ENCODE assay signal across 8 cellular contexts in the genomic region with DNA sequence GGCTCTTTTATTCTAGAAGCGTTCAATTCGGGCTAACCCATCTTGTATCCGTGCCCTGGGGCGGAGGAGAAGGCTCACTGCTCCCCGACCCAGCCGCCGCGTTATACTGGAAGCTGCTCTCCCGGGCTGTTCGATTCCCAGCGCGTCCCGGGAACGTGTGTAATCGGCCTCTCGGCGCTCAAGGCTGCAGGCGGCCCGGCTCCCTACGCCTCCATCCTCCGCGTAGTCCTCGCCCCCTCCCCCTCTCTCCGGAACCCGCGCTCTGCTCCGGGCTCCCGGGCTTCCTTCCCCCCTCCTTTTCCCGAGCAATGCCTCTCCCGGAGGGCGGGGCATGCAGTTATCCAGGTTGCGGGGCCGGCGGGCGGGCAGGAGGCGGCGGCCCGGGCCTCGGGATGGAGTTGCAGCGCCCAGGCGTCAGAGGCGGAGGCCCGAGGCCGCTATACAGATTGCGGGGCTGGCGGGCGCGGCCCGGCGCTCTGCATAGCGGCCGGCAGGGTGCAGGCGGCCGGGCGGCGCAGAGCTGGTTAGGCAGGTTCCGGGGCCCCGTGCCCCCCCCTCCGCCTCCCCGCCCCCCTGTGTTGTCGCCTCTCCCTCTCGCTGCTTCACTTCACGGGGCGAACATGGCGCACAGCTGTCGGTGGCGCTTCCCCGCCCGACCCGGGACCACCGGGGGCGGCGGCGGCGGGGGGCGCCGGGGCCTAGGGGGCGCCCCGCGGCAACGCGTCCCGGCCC. TPM values are rescaled to one million over a fixed set of nuclear protein-coding genes. Genes with fewer than 3 reads are reported as not detected.
DNase-seq lines count a peak whose midpoint lies in the region; ATAC-seq, FAIRE-seq and TF ChIP-seq lines count a peak whose summit lies in the region.

A gene (plus strand): TSS at position 600 of the 732 bp plus-strand sequence. CDS start 21 bp downstream, at position 621.

- H3K9ac ChIP-seq in Loucy (ENCODE audit: low read depth, low read length, poor library complexity, severe bottlenecking) = peak within 1 kb of the TSS; percentile 95

- peak; percentile 53 for ATAC-seq in RWPE2 (ENCODE audit: low read depth)
- peak; percentile 88 to 91 for ATAC-seq in natural killer cell treated with Interleukin-12 subunit alpha and Interleukin-12 subunit beta and Interleukin-15 and Interleukin-18, amount 100 ng/mL, for 72 hours

- H3K9me3 ChIP-seq in DOHH2 (ENCODE audit: control insufficient read depth, insufficient read depth, low read length) (no peaks in the 10 kb centered on the region), Loucy (ENCODE audit: insufficient read depth, low read depth, low read length) (no peaks in the 10 kb centered on the region), RWPE2 (ENCODE audit: severe bottlenecking) (no peaks in the 10 kb centered on the region)

- peak within 1 kb of the TSS; percentile 89 for H2AFZ ChIP-seq in Loucy (ENCODE audit: low read length)

- peaks cover 30% of the 10 kb centered on the region for H4K20me1 ChIP-seq in DOHH2 (ENCODE audit: control insufficient read depth, insufficient read depth, low read depth, low read length)
- H4K20me1 ChIP-seq in Loucy (ENCODE audit: insufficient read depth, low read length, poor library complexity, severe bottlenecking) = peaks cover 40% of the 10 kb centered on the region

- peaks cover 15% of the 10 kb centered on the region for H3K36me3 Mint-ChIP-seq in activated T-helper 2 cell treated with anti-CD3 and anti-CD28 coated beads, Interferon-gamma antibody, Interleukin-2, Interleukin-4, amounts not matched to agents 10 μg/mL and 5 μg/mL and 100 μg/mL, durations not matched to agents 14 hours and 24 hours and 36 hours (ENCODE audit: low read depth)
- H3K36me3 Mint-ChIP-seq in natural killer cell treated with Interleukin-12 subunit alpha and Interleukin-12 subunit beta and Interleukin-15 and Interleukin-18, amount 100 ng/mL, for 72 hours = no peaks in the 10 kb centered on the region

- peaks cover 12% of the 10 kb centered on the region for H3F3A ChIP-seq in DOHH2 (ENCODE audit: control insufficient read depth, insufficient read depth)
- peaks cover 10% of the 10 kb centered on the region; the same call in 1 of the 2 replicates for H3F3A ChIP-seq in Loucy (ENCODE audit: low read depth)

- no peaks in the 10 kb centered on the region for H3K9me3 Mint-ChIP-seq in activated T-helper 2 cell treated with anti-CD3 and anti-CD28 coated beads, Interferon-gamma antibody, Interleukin-2, Interleukin-4, amounts not matched to agents 10 μg/mL and 5 μg/mL and 100 μg/mL, durations not matched to agents 14 hours and 24 hours and 36 hours
- H3K9me3 Mint-ChIP-seq in natural killer cell treated with Interleukin-12 subunit alpha and Interleukin-12 subunit beta and Interleukin-15 and Interleukin-18, amount 100 ng/mL, for 72 hours = no peaks in the 10 kb centered on the region

- peak; percentile 75 for DNase-seq in H54 (ENCODE audit: insufficient read length, low spot score)
- DNase-seq in RWPE2 (ENCODE audit: low spot score) = peak; percentile 97
- DNase-seq in activated T-helper 2 cell treated with anti-CD3 and anti-CD28 coated beads, Interferon-gamma antibody, Interleukin-2, Interleukin-4, amounts not matched to agents 10 μg/mL and 5 μg/mL and 100 μg/mL, durations not matched to agents 14 hours and 24 hours and 36 hours (ENCODE audit: low spot score) = peak; percentile 94
- peak; percentile 94 for DNase-seq in fibroblast of peridontal ligament (ENCODE audit: extremely low read depth)
- DNase-seq in natural killer cell treated with Interleukin-12 subunit alpha and Interleukin-12 subunit beta and Interleukin-15 and Interleukin-18, amount 100 ng/mL, for 72 hours (ENCODE audit: low spot score) = peak; percentile 96
- DNase-seq in stimulated activated naive CD4-positive, alpha-beta T cell treated with Interleukin-2 at 50 U/mL for 16 hours (lab: John Stamatoyannopoulos, UW) = peak; percentile 92

- peaks cover 53% of the 10 kb centered on the region for H3K4me1 ChIP-seq in DOHH2 (ENCODE audit: control insufficient read depth, low read length)
- peaks cover 33% of the 10 kb centered on the region for H3K4me1 ChIP-seq in Loucy (ENCODE audit: insufficient read depth, low read length, poor library complexity, severe bottlenecking)
- peaks cover 16% of the 10 kb centered on the region for H3K4me1 ChIP-seq in RWPE2 (ENCODE audit: insufficient read depth, poor library complexity, severe bottlenecking)

- TF ChIP-seq POLR2A in H54 (IDR thresholded peaks at IDR 0.05; ENCODE audit: low read depth, low read length) = peak; percentile 56

- no peak for TF ChIP-seq CTCF in DOHH2 (IDR thresholded peaks at IDR 0.05; ENCODE audit: low read depth, low read length, poor library complexity, severe bottlenecking)
- no peak for TF ChIP-seq CTCF in Loucy (conservative IDR thresholded peaks at IDR 0.05; ENCODE audit: low read length)
- no peak for TF ChIP-seq CTCF in RWPE2 (IDR thresholded peaks at IDR 0.05; ENCODE audit: poor library complexity, severe bottlenecking)

- intact Hi-C loops in activated T-helper 2 cell treated with anti-CD3 and anti-CD28 coated beads, Interferon-gamma antibody, Interleukin-2, Interleukin-4, amounts not matched to agents 10 μg/mL and 5 μg/mL and 100 μg/mL, durations not matched to agents 14 hours and 24 hours and 36 hours (cut with micrococcal nuclease) = loop anchor here (1.0 to 5.0 kb wide), 6 partner anchors 21 to 449 kb away; a partner anchor contains a TSS

- H3K4me1 Mint-ChIP-seq in activated T-helper 2 cell treated with anti-CD3 and anti-CD28 coated beads, Interferon-gamma antibody, Interleukin-2, Interleukin-4, amounts not matched to agents 10 μg/mL and 5 μg/mL and 100 μg/mL, durations not matched to agents 14 hours and 24 hours and 36 hours (ENCODE audit: low read depth) = peaks cover 39% of the 10 kb centered on the region
- peaks cover 38 to 42% of the 10 kb centered on the region in 2 donors for H3K4me1 Mint-ChIP-seq in natural killer cell treated with Interleukin-12 subunit alpha and Interleukin-12 subunit beta and Interleukin-15 and Interleukin-18, amount 100 ng/mL, for 72 hours (ENCODE audit: low read depth in 2 of 2)

- H3K9me2 ChIP-seq in DOHH2 (replicated peaks; ENCODE audit: control insufficient read depth, low read length) = no peaks in the 10 kb centered on the region
- no peaks in the 10 kb centered on the region for H3K9me2 ChIP-seq in Loucy (replicated peaks; ENCODE audit: low read depth, low read length)

- no peak for FAIRE-seq in H54 (lab: Jason Lieb, UNC)

- peak within 1 kb of the TSS; percentile 89 for H3K27ac Mint-ChIP-seq in activated T-helper 2 cell treated with anti-CD3 and anti-CD28 coated beads, Interferon-gamma antibody, Interleukin-2, Interleukin-4, amounts not matched to agents 10 μg/mL and 5 μg/mL and 100 μg/mL, durations not matched to agents 14 hours and 24 hours and 36 hours
- peak within 1 kb of the TSS; percentile 84 to 97 for H3K27ac Mint-ChIP-seq in natural killer cell treated with Interleukin-12 subunit alpha and Interleukin-12 subunit beta and Interleukin-15 and Interleukin-18, amount 100 ng/mL, for 72 hours

- H3K27ac ChIP-seq in DOHH2 (ENCODE audit: low read depth, low read length) (peak within 1 kb of the TSS; percentile 90), RWPE2 (ENCODE audit: poor library complexity, severe bottlenecking) (peak within 1 kb of the TSS; percentile 84)

- H3K79me2 ChIP-seq in DOHH2 (ENCODE audit: control insufficient read depth, low read length) (peaks cover 46% of the 10 kb centered on the region), Loucy (ENCODE audit: insufficient read depth, low read length) (peaks cover 45% of the 10 kb centered on the region)

- H3K36me3 ChIP-seq in DOHH2 (ENCODE audit: control insufficient read depth, low read length) = peaks cover 37% of the 10 kb centered on the region
- no peaks in the 10 kb centered on the region for H3K36me3 ChIP-seq in Loucy (ENCODE audit: insufficient read depth, low read length)
- peaks cover 13% of the 10 kb centered on the region for H3K36me3 ChIP-seq in RWPE2 (ENCODE audit: low read depth)

- H3K4me3 Mint-ChIP-seq in activated T-helper 2 cell treated with anti-CD3 and anti-CD28 coated beads, Interferon-gamma antibody, Interleukin-2, Interleukin-4, amounts not matched to agents 10 μg/mL and 5 μg/mL and 100 μg/mL, durations not matched to agents 14 hours and 24 hours and 36 hours (ENCODE audit: low read depth) = peak within 1 kb of the TSS; percentile 93
- H3K4me3 Mint-ChIP-seq in natural killer cell treated with Interleukin-12 subunit alpha and Interleukin-12 subunit beta and Interleukin-15 and Interleukin-18, amount 100 ng/mL, for 72 hours = peak within 1 kb of the TSS; percentile 87

- peaks cover 7% of the 10 kb centered on the region for H3K27me3 Mint-ChIP-seq in activated T-helper 2 cell treated with anti-CD3 and anti-CD28 coated beads, Interferon-gamma antibody, Interleukin-2, Interleukin-4, amounts not matched to agents 10 μg/mL and 5 μg/mL and 100 μg/mL, durations not matched to agents 14 hours and 24 hours and 36 hours (ENCODE audit: low read depth)
- no peaks in the 10 kb centered on the region for H3K27me3 Mint-ChIP-seq in natural killer cell treated with Interleukin-12 subunit alpha and Interleukin-12 subunit beta and Interleukin-15 and Interleukin-18, amount 100 ng/mL, for 72 hours

- H3K27me3 ChIP-seq in DOHH2 (ENCODE audit: control insufficient read depth, low read length) = no peaks in the 10 kb centered on the region
- H3K27me3 ChIP-seq in Loucy (ENCODE audit: insufficient read depth, low read length, poor library complexity, severe bottlenecking) = no peaks in the 10 kb centered on the region
- no peaks in the 10 kb centered on the region for H3K27me3 ChIP-seq in RWPE2 (ENCODE audit: insufficient read depth, poor library complexity, severe bottlenecking)

- H3K4me3 ChIP-seq in DOHH2 (ENCODE audit: low read length) (peak within 1 kb of the TSS; percentile 88), Loucy (ENCODE audit: low read length, poor library complexity, severe bottlenecking) (peak within 1 kb of the TSS; percentile 92), RWPE2 (ENCODE audit: severe bottlenecking) (peak within 1 kb of the TSS; percentile 97)

- H3K4me2 ChIP-seq in DOHH2 (ENCODE audit: low read length) (peak within 1 kb of the TSS; percentile 98), Loucy (ENCODE audit: low read depth, low read length, poor library complexity, severe bottlenecking) (peak within 1 kb of the TSS; percentile 99)

RNA-seq across cellular contexts. Expression of the gene that starts here (rescaled TPM):
- 61.6 and 64.2 TPM in 2 replicates for total RNA-seq in activated T-helper 2 cell treated with anti-CD3 and anti-CD28 coated beads, Interferon-gamma antibody, Interleukin-2, Interleukin-4, amounts not matched to agents 10 μg/mL and 5 μg/mL and 100 μg/mL, durations not matched to agents 14 hours and 24 hours and 36 hours
- 100 to 1,000 TPM; 145 to 202 TPM for total RNA-seq in natural killer cell treated with Interleukin-12 subunit alpha and Interleukin-12 subunit beta and Interleukin-15 and Interleukin-18, amount 100 ng/mL, for 72 hours

Comparison
In these comparisons a context has a peak if more than half of its experiments do, and no peak if none do; other contexts are left out.
1. Peak in every context shown above with its lines: DNase-seq, ATAC-seq, H3K4me3 ChIP-seq and H3K27ac ChIP-seq.